ENCODE assay signal across 1 cellular context in the genomic region with DNA sequence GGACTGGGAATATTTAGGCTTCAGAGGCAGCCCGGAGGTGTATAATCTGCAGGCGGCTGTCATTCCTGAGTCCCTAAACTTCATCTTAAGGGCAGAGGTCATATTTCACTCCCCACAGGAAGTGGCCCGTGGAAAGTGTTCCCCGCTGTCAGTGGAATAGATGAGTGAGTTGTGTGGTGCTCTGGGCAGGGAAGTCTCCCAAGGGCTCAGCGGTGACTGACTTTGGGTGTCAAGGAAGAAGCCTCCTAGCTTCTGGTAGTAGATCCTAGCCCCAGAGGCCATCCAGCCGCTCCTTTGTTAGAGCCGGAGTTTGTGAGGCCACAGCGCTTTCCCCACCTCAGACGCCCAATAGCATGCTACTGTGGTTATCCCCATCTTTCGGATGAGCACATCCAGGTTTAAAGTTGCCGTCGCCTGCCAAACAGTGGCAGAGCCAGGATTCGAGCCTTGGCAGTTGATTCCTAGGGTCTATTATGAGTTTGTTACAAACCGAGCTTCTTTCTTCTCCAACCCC.
TF ChIP-seq lines count a peak whose summit lies in the region.

No MANE protein-coding gene starts in this region.

TF ChIP-seq in K562, 482 proteins besides CTCF, POLR2A, EP300 and RAD21:
- TF ChIP-seq, protein P1, sequence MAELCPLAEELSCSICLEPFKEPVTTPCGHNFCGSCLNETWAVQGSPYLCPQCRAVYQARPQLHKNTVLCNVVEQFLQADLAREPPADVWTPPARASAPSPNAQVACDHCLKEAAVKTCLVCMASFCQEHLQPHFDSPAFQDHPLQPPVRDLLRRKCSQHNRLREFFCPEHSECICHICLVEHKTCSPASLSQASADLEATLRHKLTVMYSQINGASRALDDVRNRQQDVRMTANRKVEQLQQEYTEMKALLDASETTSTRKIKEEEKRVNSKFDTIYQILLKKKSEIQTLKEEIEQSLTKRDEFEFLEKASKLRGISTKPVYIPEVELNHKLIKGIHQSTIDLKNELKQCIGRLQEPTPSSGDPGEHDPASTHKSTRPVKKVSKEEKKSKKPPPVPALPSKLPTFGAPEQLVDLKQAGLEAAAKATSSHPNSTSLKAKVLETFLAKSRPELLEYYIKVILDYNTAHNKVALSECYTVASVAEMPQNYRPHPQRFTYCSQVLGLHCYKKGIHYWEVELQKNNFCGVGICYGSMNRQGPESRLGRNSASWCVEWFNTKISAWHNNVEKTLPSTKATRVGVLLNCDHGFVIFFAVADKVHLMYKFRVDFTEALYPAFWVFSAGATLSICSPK (IDR thresholded peaks at IDR 0.05; ENCODE audit: borderline replicate concordance): no peak
- TF ChIP-seq, protein P2, sequence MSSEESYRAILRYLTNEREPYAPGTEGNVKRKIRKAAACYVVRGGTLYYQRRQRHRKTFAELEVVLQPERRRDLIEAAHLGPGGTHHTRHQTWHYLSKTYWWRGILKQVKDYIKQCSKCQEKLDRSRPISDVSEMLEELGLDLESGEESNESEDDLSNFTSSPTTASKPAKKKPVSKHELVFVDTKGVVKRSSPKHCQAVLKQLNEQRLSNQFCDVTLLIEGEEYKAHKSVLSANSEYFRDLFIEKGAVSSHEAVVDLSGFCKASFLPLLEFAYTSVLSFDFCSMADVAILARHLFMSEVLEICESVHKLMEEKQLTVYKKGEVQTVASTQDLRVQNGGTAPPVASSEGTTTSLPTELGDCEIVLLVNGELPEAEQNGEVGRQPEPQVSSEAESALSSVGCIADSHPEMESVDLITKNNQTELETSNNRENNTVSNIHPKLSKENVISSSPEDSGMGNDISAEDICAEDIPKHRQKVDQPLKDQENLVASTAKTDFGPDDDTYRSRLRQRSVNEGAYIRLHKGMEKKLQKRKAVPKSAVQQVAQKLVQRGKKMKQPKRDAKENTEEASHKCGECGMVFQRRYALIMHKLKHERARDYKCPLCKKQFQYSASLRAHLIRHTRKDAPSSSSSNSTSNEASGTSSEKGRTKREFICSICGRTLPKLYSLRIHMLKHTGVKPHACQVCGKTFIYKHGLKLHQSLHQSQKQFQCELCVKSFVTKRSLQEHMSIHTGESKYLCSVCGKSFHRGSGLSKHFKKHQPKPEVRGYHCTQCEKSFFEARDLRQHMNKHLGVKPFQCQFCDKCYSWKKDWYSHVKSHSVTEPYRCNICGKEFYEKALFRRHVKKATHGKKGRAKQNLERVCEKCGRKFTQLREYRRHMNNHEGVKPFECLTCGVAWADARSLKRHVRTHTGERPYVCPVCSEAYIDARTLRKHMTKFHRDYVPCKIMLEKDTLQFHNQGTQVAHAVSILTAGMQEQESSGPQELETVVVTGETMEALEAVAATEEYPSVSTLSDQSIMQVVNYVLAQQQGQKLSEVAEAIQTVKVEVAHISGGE (CRISPR knock-in tag; IDR thresholded peaks at IDR 0.05): peak in 1 of 3 experiments; percentile 38; a peak in 1 of 6 replicates
- no peak for TF ChIP-seq FOXK2 (conservative IDR thresholded peaks at IDR 0.05 in 1 of 2, IDR thresholded peaks at IDR 0.05 in 1 of 2; ENCODE audit: low read depth in 2 of 2)
- TF ChIP-seq SMAD3 (CRISPR knock-in tag; conservative IDR thresholded peaks at IDR 0.05): no peak
- no peak for TF ChIP-seq HMG20B (CRISPR knock-in tag; IDR thresholded peaks at IDR 0.05)
- TF ChIP-seq TARDBP (IDR thresholded peaks at IDR 0.05): no peak
- peak; percentile 33; the same call in 1 of the 2 replicates for TF ChIP-seq GABPA (tag; conservative IDR thresholded peaks at IDR 0.05; ENCODE audit: low read depth)
